10 cellular contexts compared by ENCODE assay signal in genomic region chr3:46114324-46114988, GRCh38.
DNase-seq lines count a peak whose midpoint lies in the region; TF ChIP-seq lines count a peak whose summit lies in the region.
"Had no signal": no experiment of that assay in that cellular context is flagged by ENCODE, and none has a peak within 500 bp of the region (broad histone marks: within the 10 kb centered on the region; RNA-seq: fewer than 3 reads in every experiment).

No MANE protein-coding gene starts in this region.

- TF ChIP-seq CTCF in esophagus squamous epithelium (IDR thresholded peaks at IDR 0.05) = no peak

- H3K36me3 ChIP-seq in esophagus squamous epithelium = no peaks in the 10 kb centered on the region

- peak overlapping the region; percentile 17 to 73 (median 57) for H3K27ac ChIP-seq in esophagus squamous epithelium

- no peak for TF ChIP-seq POLR2A in esophagus squamous epithelium (IDR thresholded peaks at IDR 0.05)

- DNase-seq in EH (ENCODE audit: low read depth) = peak; percentile 92
- DNase-seq in NCI-H1048 (lab: John Stamatoyannopoulos, UW) = peak; percentile 2
- DNase-seq in esophagus squamous epithelium (lab: John Stamatoyannopoulos, UW) = no peak
- peak; percentile 99 for DNase-seq in renal cortical epithelial cell (ENCODE audit: low read depth)
- DNase-seq in GOT3 (lab: John Stamatoyannopoulos, UW) = no peak
- no peak for DNase-seq in NCI-H510A treated with DMSO at 0.1 percent for 48 hours (lab: John Stamatoyannopoulos, UW)
- DNase-seq in GF-D8 (lab: John Stamatoyannopoulos, UW) = no peak
- DNase-seq in NCI-H1092 (lab: John Stamatoyannopoulos, UW) = no peak
- DNase-seq: activated CD4-positive, alpha-beta T cell treated with anti-CD3 and anti-CD28 coated beads for 1 hour; cerebellar nuclear complex had no signal

- WGBS in esophagus squamous epithelium, 2 donors = 13 to 25% methylated on average over 1 of the region's 1 CpG

- no peak overlapping the region for H3K4me3 ChIP-seq in esophagus squamous epithelium

- peaks cover 0 to 1% (median 0%) of the 10 kb centered on the region in 4 donors for H3K27me3 ChIP-seq in esophagus squamous epithelium

- H3K9me3 ChIP-seq in esophagus squamous epithelium = no peaks in the 10 kb centered on the region

- peaks cover 3 to 22% (median 12%) of the 10 kb centered on the region in 3 donors for H3K4me1 ChIP-seq in esophagus squamous epithelium

- intact Hi-C loops in esophagus squamous epithelium (cut with DNase I) = no loop called here

Comparison
In these comparisons a context has a peak if more than half of its experiments do, and no peak if none do; other contexts are left out.
1. DNase-seq: peak in EH (single experiment), NCI-H1048 (single experiment) and renal cortical epithelial cell (single experiment); none in esophagus squamous epithelium (single experiment), GOT3 (single experiment), NCI-H510A treated with DMSO at 0.1 percent for 48 hours (single experiment), GF-D8 (single experiment) and NCI-H1092 (single experiment).